Comparison of ENCODE assay signal across 11 cellular contexts in the genomic region with DNA sequence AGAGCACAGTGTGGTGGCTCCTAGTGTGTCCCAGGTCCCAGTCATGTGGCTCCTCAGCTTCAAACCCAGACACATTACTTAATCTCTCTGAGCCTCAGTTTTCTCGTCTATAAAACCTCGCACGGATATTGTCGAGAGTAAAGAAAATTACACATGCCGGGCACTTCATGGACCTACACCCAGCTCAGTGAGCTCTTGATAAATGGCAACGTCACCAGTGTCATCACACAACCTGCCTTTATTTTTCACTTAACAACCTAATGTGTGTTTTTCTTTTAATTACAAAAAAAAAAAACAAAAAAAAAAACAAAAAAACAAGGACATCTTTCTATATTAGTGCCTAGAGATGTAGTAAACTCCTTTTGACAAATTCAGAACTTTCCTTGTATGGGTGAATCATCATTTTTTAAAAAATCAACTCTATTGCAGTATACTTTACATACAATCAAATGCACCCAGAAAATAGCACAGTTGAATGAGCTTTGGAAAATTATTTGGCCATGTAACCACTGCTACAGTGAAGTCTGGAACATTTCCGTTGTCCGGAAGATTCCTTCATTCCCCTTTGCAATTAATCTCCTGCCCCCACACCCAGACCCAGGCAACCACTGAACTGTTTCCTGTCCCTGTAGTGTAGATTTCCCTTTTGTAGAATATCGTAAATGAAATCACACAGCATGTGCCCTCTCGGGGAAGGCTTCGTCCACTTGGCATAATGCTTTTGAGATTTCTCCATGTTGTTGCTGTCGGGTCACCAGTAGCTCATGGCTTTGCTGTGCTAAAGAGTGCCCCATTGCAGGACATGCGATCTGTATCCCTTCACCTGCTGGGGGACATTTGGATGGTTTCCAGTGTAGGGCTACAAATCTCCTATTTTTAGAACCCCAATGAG.
DNase-seq lines count a peak whose midpoint lies in the region; ATAC-seq and TF ChIP-seq lines count a peak whose summit lies in the region.
"Had no signal": no experiment of that assay in that cellular context is flagged by ENCODE, and none has a peak within 500 bp of the region (broad histone marks: within the 10 kb centered on the region; RNA-seq: fewer than 3 reads in every experiment).

No MANE protein-coding gene starts in this region.

- no peak overlapping the region for H2AK5ac ChIP-seq in mesendoderm (ENCODE audit: low read length)

- no peaks in the 10 kb centered on the region for H3K79me2 ChIP-seq in mesendoderm (ENCODE audit: control insufficient read depth, insufficient read depth, low read length)

- no CpG with 5 or more reads among the region's 13 CpGs for WGBS in mesendoderm (ENCODE audit: extremely low coverage, insufficient coverage, low lambda C conversion rate)
- WGBS in tibial nerve, 2 donors: 47 to 59% methylated on average over 13 of the region's 13 CpGs

- no peaks in the 10 kb centered on the region for H3K4me1 ChIP-seq in mesendoderm (ENCODE audit: control insufficient read depth, low read depth, low read length)
- peaks cover 0 to 27% (median 9%) of the 10 kb centered on the region in 4 donors for H3K4me1 ChIP-seq in tibial nerve

- H3K18ac ChIP-seq in mesendoderm (ENCODE audit: low read length): no peak overlapping the region

- H3K27ac ChIP-seq in mesendoderm (ENCODE audit: low read depth, low read length): no peak overlapping the region
- peak overlapping the region in 3 of 4 donors; percentile 59 to 75 (median 68) for H3K27ac ChIP-seq in tibial nerve

- H2BK15ac ChIP-seq in mesendoderm (replicated peaks; ENCODE audit: low read depth): no peak overlapping the region

- no peak overlapping the region for H4K8ac ChIP-seq in mesendoderm (ENCODE audit: low read depth, low read length)

- no peak for ATAC-seq in activated naive CD8-positive, alpha-beta T cell treated with anti-CD3 and anti-CD28 coated beads, Interleukin-2, amount 50 U/mL, for 24 hours
- no peak for ATAC-seq in GM18861 (IDR thresholded peaks at IDR 0.05; ENCODE audit: unreplicated experiment)

- no peak overlapping the region for H4K5ac ChIP-seq in mesendoderm (ENCODE audit: low read length)

- peak overlapping the region; percentile 7 for H3K4me3 Mint-ChIP-seq in activated naive CD8-positive, alpha-beta T cell
- H3K4me3 Mint-ChIP-seq in activated naive CD8-positive, alpha-beta T cell treated with anti-CD3 and anti-CD28 coated beads, Interleukin-2, amount 50 U/mL, for 24 hours: no peak overlapping the region
- H3K4me3 Mint-ChIP-seq in chondrocyte (ENCODE audit: unreplicated experiment): no peak overlapping the region
- H3K4me3 Mint-ChIP-seq: CD4-positive, CD25-positive, alpha-beta regulatory T cell had no signal

- H2BK120ac ChIP-seq in mesendoderm (ENCODE audit: low read depth, low read length): no peak overlapping the region

- no peaks in the 10 kb centered on the region for H3K9me3 ChIP-seq in tibial nerve

- H3K9me3 Mint-ChIP-seq in activated naive CD8-positive, alpha-beta T cell (ENCODE audit: low read depth): no peaks in the 10 kb centered on the region
- no peaks in the 10 kb centered on the region for H3K9me3 Mint-ChIP-seq in activated naive CD8-positive, alpha-beta T cell treated with anti-CD3 and anti-CD28 coated beads, Interleukin-2, amount 50 U/mL, for 24 hours
- H3K9me3 Mint-ChIP-seq in chondrocyte (ENCODE audit: low read depth): no peaks in the 10 kb centered on the region
- H3K9me3 Mint-ChIP-seq: CD4-positive, CD25-positive, alpha-beta regulatory T cell had no signal

- H3K9ac ChIP-seq in mesendoderm (ENCODE audit: low read length): no peak overlapping the region

- H2BK5ac ChIP-seq in mesendoderm (ENCODE audit: low read length): no peak overlapping the region

- no peaks in the 10 kb centered on the region for H3K79me1 ChIP-seq in mesendoderm (ENCODE audit: low read length)

- H3K27me3 ChIP-seq in mesendoderm (ENCODE audit: insufficient read depth, low read length, poor library complexity) (no peaks in the 10 kb centered on the region), tibial nerve (no peaks in the 10 kb centered on the region)

- no peak overlapping the region for H3K4ac ChIP-seq in mesendoderm (ENCODE audit: low read depth, low read length)

- no peak overlapping the region for H3K4me3 ChIP-seq in mesendoderm (ENCODE audit: low read length)
- peak overlapping the region in 2 of 4 donors; percentile 2 to 18 for H3K4me3 ChIP-seq in tibial nerve

- H3K36me3 ChIP-seq in mesendoderm (ENCODE audit: control insufficient read depth, insufficient read depth, low read length) (no peaks in the 10 kb centered on the region), tibial nerve (no peaks in the 10 kb centered on the region)

- no peak overlapping the region for H3K23ac ChIP-seq in mesendoderm (ENCODE audit: low read length)

- peak overlapping the region; percentile 25 for H3K56ac ChIP-seq in mesendoderm (ENCODE audit: low read length)

- no peaks in the 10 kb centered on the region for H3K27me3 Mint-ChIP-seq in activated naive CD8-positive, alpha-beta T cell
- no peaks in the 10 kb centered on the region for H3K27me3 Mint-ChIP-seq in activated naive CD8-positive, alpha-beta T cell treated with anti-CD3 and anti-CD28 coated beads, Interleukin-2, amount 50 U/mL, for 24 hours
- no peaks in the 10 kb centered on the region for H3K27me3 Mint-ChIP-seq in chondrocyte (ENCODE audit: low read depth)

- no peak for DNase-seq in activated naive CD8-positive, alpha-beta T cell treated with anti-CD3 and anti-CD28 coated beads, Interleukin-2, amount 50 U/mL, for 24 hours
- DNase-seq in chondrocyte (ENCODE audit: low spot score) (peak; percentile 15), mesendoderm (no peak), tibial nerve (ENCODE audit: low spot score in 2 of 2) (no peak), NCI-H345 treated with DMSO at 0.1 percent for 48 hours (lab: John Stamatoyannopoulos, UW; ENCODE audit: unreplicated experiment) (no peak), NK-92 (lab: John Stamatoyannopoulos, UW; ENCODE audit: unreplicated experiment) (no peak)
- DNase-seq: CD4-positive, CD25-positive, alpha-beta regulatory T cell; NCI-H187 treated with DMSO at 0.1 percent for 48 hours; stimulated activated CD4-positive, alpha-beta T cell treated with anti-CD3 and anti-CD28 coated beads, Interleukin-4, amount 100 ng/mL, for 24 hours had no signal

- no peak overlapping the region for H3K27ac Mint-ChIP-seq in activated naive CD8-positive, alpha-beta T cell
- no peak overlapping the region for H3K27ac Mint-ChIP-seq in activated naive CD8-positive, alpha-beta T cell treated with anti-CD3 and anti-CD28 coated beads, Interleukin-2, amount 50 U/mL, for 24 hours
- H3K27ac Mint-ChIP-seq in chondrocyte (ENCODE audit: unreplicated experiment): no peak overlapping the region
- H3K27ac Mint-ChIP-seq: CD4-positive, CD25-positive, alpha-beta regulatory T cell had no signal

- TF ChIP-seq POLR2A in tibial nerve (IDR thresholded peaks at IDR 0.05): no peak

- no peak overlapping the region for H3K4me2 ChIP-seq in mesendoderm (ENCODE audit: low read length)

- TF ChIP-seq EP300 in tibial nerve (IDR thresholded peaks at IDR 0.05): no peak

- peaks cover 12% of the 10 kb centered on the region for H3K4me1 Mint-ChIP-seq in activated naive CD8-positive, alpha-beta T cell (ENCODE audit: low read depth)
- peaks cover 13% of the 10 kb centered on the region for H3K4me1 Mint-ChIP-seq in activated naive CD8-positive, alpha-beta T cell treated with anti-CD3 and anti-CD28 coated beads, Interleukin-2, amount 50 U/mL, for 24 hours
- peaks cover 5% of the 10 kb centered on the region for H3K4me1 Mint-ChIP-seq in chondrocyte (ENCODE audit: low read depth)

- H3K36me3 Mint-ChIP-seq in activated naive CD8-positive, alpha-beta T cell: no peaks in the 10 kb centered on the region
- no peaks in the 10 kb centered on the region for H3K36me3 Mint-ChIP-seq in activated naive CD8-positive, alpha-beta T cell treated with anti-CD3 and anti-CD28 coated beads, Interleukin-2, amount 50 U/mL, for 24 hours (ENCODE audit: low read depth)
- no peaks in the 10 kb centered on the region for H3K36me3 Mint-ChIP-seq in chondrocyte (ENCODE audit: low read depth)
- H3K36me3 Mint-ChIP-seq: CD4-positive, CD25-positive, alpha-beta regulatory T cell had no signal

- TF ChIP-seq CTCF in chondrocyte (IDR thresholded peaks at IDR 0.05) (no peak), tibial nerve (IDR thresholded peaks at IDR 0.05) (no peak)
